Comparison of ENCODE assay signal across 8 cellular contexts in genomic region chr15:64895285-64896065, GRCh38. TPM values are rescaled to one million over a fixed set of nuclear protein-coding genes. Genes with fewer than 3 reads are reported as not detected.
DNase-seq lines count a peak whose midpoint lies in the region; ATAC-seq and TF ChIP-seq lines count a peak whose summit lies in the region.

No MANE protein-coding gene starts in this region.

- DNase-seq in GM03348 (ENCODE audit: low spot score) (peak; percentile 60), dermis blood vessel endothelial cell (peak; percentile 49), mucosa of descending colon (peak in 1 of 3 donors; percentile 47), DMS53 treated with DMSO at 0.1 percent for 48 hours (lab: John Stamatoyannopoulos, UW; ENCODE audit: unreplicated experiment) (no peak), NCI-H1048 (lab: John Stamatoyannopoulos, UW) (no peak), HPDE6-E6E7 (ENCODE audit: extremely low spot score) (no peak)

- intact Hi-C loops in mucosa of descending colon (cut with DNase I, micrococcal nuclease): no loop called here

- ATAC-seq in HG02610 (IDR thresholded peaks at IDR 0.05; ENCODE audit: unreplicated experiment) (peak; percentile 23), SK-N-SH treated with all-trans-retinoic acid at 6 μM for 48 hours (peak; percentile 30), mucosa of descending colon (peak; percentile 40)

- no peaks in the 10 kb centered on the region for H3K9me3 ChIP-seq in mucosa of descending colon

- H3K4me3 ChIP-seq in mucosa of descending colon: no peak overlapping the region

- no peaks in the 10 kb centered on the region for H3K36me3 ChIP-seq in mucosa of descending colon (ENCODE audit: low read depth)

- no peak for TF ChIP-seq CTCF in mucosa of descending colon (IDR thresholded peaks at IDR 0.05)

- peaks cover 17% of the 10 kb centered on the region for H3K4me1 ChIP-seq in mucosa of descending colon (ENCODE audit: low read depth)

TF ChIP-seq in SK-N-SH treated with all-trans-retinoic acid at 6 μM for 48 hours, 23 proteins besides CTCF, POLR2A, EP300 and RAD21:
- no peak for TF ChIP-seq ZFP3 (CRISPR knock-in tag; IDR thresholded peaks at IDR 0.05)
- no peak for TF ChIP-seq TOX (CRISPR knock-in tag; IDR thresholded peaks at IDR 0.05; ENCODE audit: borderline replicate concordance)
- no peak for TF ChIP-seq OSR1 (CRISPR knock-in tag; IDR thresholded peaks at IDR 0.05)
- no peak for TF ChIP-seq ARNTL (CRISPR knock-in tag; IDR thresholded peaks at IDR 0.05; ENCODE audit: borderline replicate concordance, low read depth)
- no peak for TF ChIP-seq PPARA (CRISPR knock-in tag; IDR thresholded peaks at IDR 0.05; ENCODE audit: borderline replicate concordance)
- TF ChIP-seq ZNF70 (CRISPR knock-in tag; IDR thresholded peaks at IDR 0.05): no peak
- no peak for TF ChIP-seq CSDC2 (CRISPR knock-in tag; IDR thresholded peaks at IDR 0.05)
- no peak for TF ChIP-seq ZC3H10 (CRISPR knock-in tag; IDR thresholded peaks at IDR 0.05)
- no peak for TF ChIP-seq ZNF8 (CRISPR knock-in tag; IDR thresholded peaks at IDR 0.05)

RNA-seq across cellular contexts. Expression of gene ANKDD1A, which starts 16.2 kb away (rescaled TPM):
- total RNA-seq in dermis blood vessel endothelial cell (5.6 and 5.8 TPM in 2 replicates), mucosa of descending colon (1 to 10 TPM; 1.4 to 6.7 (median 1.6) TPM)

RNA-seq across cellular contexts. Expression of gene PLEKHO2, which starts 53.8 kb away (rescaled TPM):
- 61.3 and 65.9 TPM in 2 replicates for total RNA-seq in dermis blood vessel endothelial cell
- 10 to 100 TPM in 2 of 3 donors, 1 to 10 TPM in 1; 5.8 to 38.9 (median 15.9) TPM for total RNA-seq in mucosa of descending colon

Comparison
In these comparisons a context has a peak if more than half of its experiments do, and no peak if none do; other contexts are left out.
1. DNase-seq: peak in GM03348 (single experiment) and dermis blood vessel endothelial cell (single experiment); none in DMS53 treated with DMSO at 0.1 percent for 48 hours (single experiment), NCI-H1048 (single experiment) and HPDE6-E6E7 (single experiment).
2. Peak in every context shown above with its lines, with median percentiles within 50 percentile points of each other: ATAC-seq.